ENCODE assay signal across 8 cellular contexts in genomic region chr1:117929340-117930172, GRCh38. TPM values are rescaled to one million over a fixed set of nuclear protein-coding genes. Genes with fewer than 3 reads are reported as not detected.
DNase-seq lines count a peak whose midpoint lies in the region; ATAC-seq, FAIRE-seq and TF ChIP-seq lines count a peak whose summit lies in the region.

Gene GDAP2 (minus strand): TSS chr1:117929621. CDS start chr1:117920357, 9,264 bp downstream.
Gene WDR3 (plus strand): TSS chr1:117929739. CDS start chr1:117933320, 3,581 bp downstream.

- TF ChIP-seq CTCF in esophagus muscularis mucosa (IDR thresholded peaks at IDR 0.05), result peak in 1 of 3 experiments; percentile 21

- FAIRE-seq in RCC 7860 (lab: Jason Lieb, UNC), result peak; percentile 81

- H3K27ac ChIP-seq in KOPT-K1 (ENCODE audit: low read depth, low read length, poor library complexity, severe bottlenecking) (peak within 1 kb of the TSS; percentile 66), esophagus muscularis mucosa (replicated peaks in 1 of 4) (peak within 1 kb of the TSS; percentile 86 to 93 (median 87)), muscle layer of duodenum (ENCODE audit: low read length) (peak within 1 kb of the TSS; percentile 79)

- intact Hi-C loops in esophagus muscularis mucosa (cut with DNase I), result no loop called here

- WGBS in esophagus muscularis mucosa, result 2% methylated on average over 17 of the region's 64 CpGs

- H3K4me3 ChIP-seq in esophagus muscularis mucosa (peak within 1 kb of the TSS; percentile 82 to 97 (median 92)), muscle layer of duodenum (ENCODE audit: low read depth in 1 of 2, low read length in 2 of 2) (peak within 1 kb of the TSS; percentile 82 to 85)

- TF ChIP-seq EP300 in esophagus muscularis mucosa (IDR thresholded peaks at IDR 0.05), result no peak

- peaks cover 63% of the 10 kb centered on the region for H3K4me1 Mint-ChIP-seq in activated T-cell treated with anti-CD3 and anti-CD28 coated beads, Interleukin-2, amount 50 U/mL, for 72 hours (ENCODE audit: low read depth)

- H3K4me1 ChIP-seq in esophagus muscularis mucosa (peaks cover 19 to 39% (median 31%) of the 10 kb centered on the region in 4 donors), muscle layer of duodenum (ENCODE audit: control insufficient read depth in 1 of 2, insufficient read depth in 2 of 2, low read length in 2 of 2) (peaks cover 14 to 28% of the 10 kb centered on the region in 2 donors)

- H3K27ac Mint-ChIP-seq in activated T-cell treated with anti-CD3 and anti-CD28 coated beads, Interleukin-2, amount 50 U/mL, for 72 hours, result peak within 1 kb of the TSS; percentile 89

- no peaks in the 10 kb centered on the region for H3K27me3 ChIP-seq in esophagus muscularis mucosa
- no peaks in the 10 kb centered on the region for H3K27me3 ChIP-seq in muscle layer of duodenum (ENCODE audit: low read depth, low read length)

- no peaks in the 10 kb centered on the region for H3K9me3 Mint-ChIP-seq in activated T-cell treated with anti-CD3 and anti-CD28 coated beads, Interleukin-2, amount 50 U/mL, for 72 hours

- no peaks in the 10 kb centered on the region for H3K27me3 Mint-ChIP-seq in activated T-cell treated with anti-CD3 and anti-CD28 coated beads, Interleukin-2, amount 50 U/mL, for 72 hours (ENCODE audit: low read depth)

- H3K36me3 Mint-ChIP-seq in activated T-cell treated with anti-CD3 and anti-CD28 coated beads, Interleukin-2, amount 50 U/mL, for 72 hours (ENCODE audit: insufficient read depth in 2 of 2), result peaks cover 5 to 15% of the 10 kb centered on the region in 2 donors

- peak; percentile 97 for DNase-seq in DMS79 (lab: John Stamatoyannopoulos, UW)
- peak; percentile 87 for DNase-seq in RCC 7860 (ENCODE audit: low spot score)
- peak; percentile 97 to 98 for DNase-seq in activated T-cell treated with anti-CD3 and anti-CD28 coated beads, Interleukin-2, amount 50 U/mL, for 72 hours
- peak; percentile 98 for DNase-seq in esophagus muscularis mucosa (ENCODE audit: extremely low spot score)
- peak; percentile 90 to 92 for DNase-seq in stimulated activated CD8-positive, alpha-beta memory T cell treated with anti-CD3 and anti-CD28 coated beads, Interleukin-7, amount 100 ng/mL, for 4 hours (ENCODE audit: low read depth in 2 of 2)

- peak within 1 kb of the TSS; percentile 97 to 99 for H3K4me3 Mint-ChIP-seq in activated T-cell treated with anti-CD3 and anti-CD28 coated beads, Interleukin-2, amount 50 U/mL, for 72 hours

- peak; percentile 93 for ATAC-seq in GM21786 (IDR thresholded peaks at IDR 0.05; ENCODE audit: unreplicated experiment)
- peak; percentile 95 to 98 for ATAC-seq in activated T-cell treated with anti-CD3 and anti-CD28 coated beads, Interleukin-2, amount 50 U/mL, for 72 hours (replicated peaks in 1 of 2)

- H3K36me3 ChIP-seq in KOPT-K1 (ENCODE audit: insufficient read depth, low read length), result peaks cover 15% of the 10 kb centered on the region
- peaks cover 0 to 9% (median 4%) of the 10 kb centered on the region in 4 donors for H3K36me3 ChIP-seq in esophagus muscularis mucosa
- peaks cover 7 to 9% of the 10 kb centered on the region in 2 donors for H3K36me3 ChIP-seq in muscle layer of duodenum (ENCODE audit: control insufficient read depth in 1 of 2, insufficient read depth in 2 of 2, low read length in 2 of 2)

- TF ChIP-seq POLR2A in esophagus muscularis mucosa (IDR thresholded peaks at IDR 0.05; ENCODE audit: low read depth), result no peak

- H3K9me3 ChIP-seq in KOPT-K1 (ENCODE audit: insufficient read depth, low read length, poor library complexity, severe bottlenecking) (no peaks in the 10 kb centered on the region), esophagus muscularis mucosa (no peaks in the 10 kb centered on the region), muscle layer of duodenum (ENCODE audit: control insufficient read depth in 1 of 2, low read length in 2 of 2) (no peaks in the 10 kb centered on the region)

RNA-seq across cellular contexts. Expression of gene GDAP2, which starts in this region (rescaled TPM):
- 10 to 100 TPM; 27.9 to 28.4 TPM for total RNA-seq in activated T-cell treated with anti-CD3 and anti-CD28 coated beads, Interleukin-2, amount 50 U/mL, for 72 hours
- total RNA-seq in esophagus muscularis mucosa, result 10 to 100 TPM; 25.3 to 30.0 (median 26.8) TPM

RNA-seq across cellular contexts. Expression of gene WDR3, which starts in this region (rescaled TPM):
- 10 to 100 TPM; 28.8 to 36.2 TPM for total RNA-seq in activated T-cell treated with anti-CD3 and anti-CD28 coated beads, Interleukin-2, amount 50 U/mL, for 72 hours
- 10 to 100 TPM in 1 of 4 donors, 1 to 10 TPM in 3; 6.2 to 12.4 (median 9.1) TPM for total RNA-seq in esophagus muscularis mucosa

Comparison
In these comparisons a context has a peak if more than half of its experiments do, and no peak if none do; other contexts are left out.
1. Peak in every context shown above with its lines: DNase-seq, ATAC-seq, H3K4me3 ChIP-seq and H3K27ac ChIP-seq.